1 cellular context compared by ENCODE assay signal in genomic region chr19:11693505-11694499, GRCh38.
TF ChIP-seq lines count a peak whose summit lies in the region.

No MANE protein-coding gene starts in this region.

TF ChIP-seq in K562, 482 proteins besides CTCF, POLR2A, EP300 and RAD21 (continued from another document and continues in another):
- no peak for TF ChIP-seq DEAF1 (CRISPR knock-in tag; IDR thresholded peaks at IDR 0.05)
- peak; percentile 53; the same call in 1 of the 2 replicates for TF ChIP-seq EHMT2 (IDR thresholded peaks at IDR 0.05)
- TF ChIP-seq PCBP1 (IDR thresholded peaks at IDR 0.05; ENCODE audit: low read depth, low read length, poor library complexity, severe bottlenecking), result no peak
- TF ChIP-seq TRIM24 (IDR thresholded peaks at IDR 0.05), result peak; percentile 71 to 74
- no peak for TF ChIP-seq E2F8 (IDR thresholded peaks at IDR 0.05; ENCODE audit: low read depth, partially characterized antibody)
- TF ChIP-seq CEBPB (tag; IDR thresholded peaks at IDR 0.05), result peak; percentile 92
- TF ChIP-seq TBP (optimal IDR thresholded peaks at IDR 0.05; ENCODE audit: low read depth, low read length), result peak; percentile 37
- TF ChIP-seq DACH1 (IDR thresholded peaks at IDR 0.05; ENCODE audit: partially characterized antibody), result peak; percentile 32
- no peak for TF ChIP-seq E2F3 (CRISPR knock-in tag; IDR thresholded peaks at IDR 0.05)
- TF ChIP-seq PHB (CRISPR knock-in tag; IDR thresholded peaks at IDR 0.05), result no peak
- TF ChIP-seq PML (IDR thresholded peaks at IDR 0.05; ENCODE audit: low read length), result peak; percentile 5; the same call in 1 of the 2 replicates
- TF ChIP-seq, protein P1, sequence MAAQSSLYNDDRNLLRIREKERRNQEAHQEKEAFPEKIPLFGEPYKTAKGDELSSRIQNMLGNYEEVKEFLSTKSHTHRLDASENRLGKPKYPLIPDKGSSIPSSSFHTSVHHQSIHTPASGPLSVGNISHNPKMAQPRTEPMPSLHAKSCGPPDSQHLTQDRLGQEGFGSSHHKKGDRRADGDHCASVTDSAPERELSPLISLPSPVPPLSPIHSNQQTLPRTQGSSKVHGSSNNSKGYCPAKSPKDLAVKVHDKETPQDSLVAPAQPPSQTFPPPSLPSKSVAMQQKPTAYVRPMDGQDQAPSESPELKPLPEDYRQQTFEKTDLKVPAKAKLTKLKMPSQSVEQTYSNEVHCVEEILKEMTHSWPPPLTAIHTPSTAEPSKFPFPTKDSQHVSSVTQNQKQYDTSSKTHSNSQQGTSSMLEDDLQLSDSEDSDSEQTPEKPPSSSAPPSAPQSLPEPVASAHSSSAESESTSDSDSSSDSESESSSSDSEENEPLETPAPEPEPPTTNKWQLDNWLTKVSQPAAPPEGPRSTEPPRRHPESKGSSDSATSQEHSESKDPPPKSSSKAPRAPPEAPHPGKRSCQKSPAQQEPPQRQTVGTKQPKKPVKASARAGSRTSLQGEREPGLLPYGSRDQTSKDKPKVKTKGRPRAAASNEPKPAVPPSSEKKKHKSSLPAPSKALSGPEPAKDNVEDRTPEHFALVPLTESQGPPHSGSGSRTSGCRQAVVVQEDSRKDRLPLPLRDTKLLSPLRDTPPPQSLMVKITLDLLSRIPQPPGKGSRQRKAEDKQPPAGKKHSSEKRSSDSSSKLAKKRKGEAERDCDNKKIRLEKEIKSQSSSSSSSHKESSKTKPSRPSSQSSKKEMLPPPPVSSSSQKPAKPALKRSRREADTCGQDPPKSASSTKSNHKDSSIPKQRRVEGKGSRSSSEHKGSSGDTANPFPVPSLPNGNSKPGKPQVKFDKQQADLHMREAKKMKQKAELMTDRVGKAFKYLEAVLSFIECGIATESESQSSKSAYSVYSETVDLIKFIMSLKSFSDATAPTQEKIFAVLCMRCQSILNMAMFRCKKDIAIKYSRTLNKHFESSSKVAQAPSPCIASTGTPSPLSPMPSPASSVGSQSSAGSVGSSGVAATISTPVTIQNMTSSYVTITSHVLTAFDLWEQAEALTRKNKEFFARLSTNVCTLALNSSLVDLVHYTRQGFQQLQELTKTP (IDR thresholded peaks at IDR 0.05; ENCODE audit: low read depth in 1 of 2, partially characterized antibody in 2 of 2), result peak in 1 of 2 experiments; percentile 25
- no peak for TF ChIP-seq ZNF274 (IDR thresholded peaks at IDR 0.05; ENCODE audit: borderline replicate concordance, low read depth, low read length)
- no peak for TF ChIP-seq GTF2A2 (tag; IDR thresholded peaks at IDR 0.05)
- TF ChIP-seq POLR2AphosphoS5 (IDR thresholded peaks at IDR 0.05; ENCODE audit: control insufficient read depth, insufficient read depth, low read depth, low read length), result 0 out of 2 replicates have a peak, but pooled peaks have one; percentile 29
- TF ChIP-seq, protein P2, sequence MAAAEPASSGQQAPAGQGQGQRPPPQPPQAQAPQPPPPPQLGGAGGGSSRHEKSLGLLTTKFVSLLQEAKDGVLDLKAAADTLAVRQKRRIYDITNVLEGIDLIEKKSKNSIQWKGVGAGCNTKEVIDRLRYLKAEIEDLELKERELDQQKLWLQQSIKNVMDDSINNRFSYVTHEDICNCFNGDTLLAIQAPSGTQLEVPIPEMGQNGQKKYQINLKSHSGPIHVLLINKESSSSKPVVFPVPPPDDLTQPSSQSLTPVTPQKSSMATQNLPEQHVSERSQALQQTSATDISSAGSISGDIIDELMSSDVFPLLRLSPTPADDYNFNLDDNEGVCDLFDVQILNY (CRISPR knock-in tag; IDR thresholded peaks at IDR 0.05), result no peak
- TF ChIP-seq, protein P3, sequence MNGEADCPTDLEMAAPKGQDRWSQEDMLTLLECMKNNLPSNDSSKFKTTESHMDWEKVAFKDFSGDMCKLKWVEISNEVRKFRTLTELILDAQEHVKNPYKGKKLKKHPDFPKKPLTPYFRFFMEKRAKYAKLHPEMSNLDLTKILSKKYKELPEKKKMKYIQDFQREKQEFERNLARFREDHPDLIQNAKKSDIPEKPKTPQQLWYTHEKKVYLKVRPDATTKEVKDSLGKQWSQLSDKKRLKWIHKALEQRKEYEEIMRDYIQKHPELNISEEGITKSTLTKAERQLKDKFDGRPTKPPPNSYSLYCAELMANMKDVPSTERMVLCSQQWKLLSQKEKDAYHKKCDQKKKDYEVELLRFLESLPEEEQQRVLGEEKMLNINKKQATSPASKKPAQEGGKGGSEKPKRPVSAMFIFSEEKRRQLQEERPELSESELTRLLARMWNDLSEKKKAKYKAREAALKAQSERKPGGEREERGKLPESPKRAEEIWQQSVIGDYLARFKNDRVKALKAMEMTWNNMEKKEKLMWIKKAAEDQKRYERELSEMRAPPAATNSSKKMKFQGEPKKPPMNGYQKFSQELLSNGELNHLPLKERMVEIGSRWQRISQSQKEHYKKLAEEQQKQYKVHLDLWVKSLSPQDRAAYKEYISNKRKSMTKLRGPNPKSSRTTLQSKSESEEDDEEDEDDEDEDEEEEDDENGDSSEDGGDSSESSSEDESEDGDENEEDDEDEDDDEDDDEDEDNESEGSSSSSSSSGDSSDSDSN (IDR thresholded peaks at IDR 0.05; ENCODE audit: borderline replicate concordance in 1 of 2, low read depth in 2 of 2, low read length in 2 of 2), result no peak
- no peak for TF ChIP-seq ZBTB9 (CRISPR knock-in tag; IDR thresholded peaks at IDR 0.05)
- TF ChIP-seq, protein P4, sequence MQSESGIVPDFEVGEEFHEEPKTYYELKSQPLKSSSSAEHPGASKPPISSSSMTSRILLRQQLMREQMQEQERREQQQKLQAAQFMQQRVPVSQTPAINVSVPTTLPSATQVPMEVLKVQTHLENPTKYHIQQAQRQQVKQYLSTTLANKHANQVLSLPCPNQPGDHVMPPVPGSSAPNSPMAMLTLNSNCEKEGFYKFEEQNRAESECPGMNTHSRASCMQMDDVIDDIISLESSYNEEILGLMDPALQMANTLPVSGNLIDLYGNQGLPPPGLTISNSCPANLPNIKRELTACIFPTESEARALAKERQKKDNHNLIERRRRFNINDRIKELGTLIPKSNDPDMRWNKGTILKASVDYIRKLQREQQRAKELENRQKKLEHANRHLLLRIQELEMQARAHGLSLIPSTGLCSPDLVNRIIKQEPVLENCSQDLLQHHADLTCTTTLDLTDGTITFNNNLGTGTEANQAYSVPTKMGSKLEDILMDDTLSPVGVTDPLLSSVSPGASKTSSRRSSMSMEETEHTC (IDR thresholded peaks at IDR 0.05), result no peak
- TF ChIP-seq HSF4 (CRISPR knock-in tag; IDR thresholded peaks at IDR 0.05; ENCODE audit: borderline replicate concordance), result no peak
- no peak for TF ChIP-seq ZFP30 (CRISPR knock-in tag; IDR thresholded peaks at IDR 0.05; ENCODE audit: borderline replicate concordance)
- TF ChIP-seq NR2C2 (CRISPR knock-in tag; IDR thresholded peaks at IDR 0.05), result no peak
- no peak for TF ChIP-seq NR2C2 (tag; IDR thresholded peaks at IDR 0.05)
- no peak for TF ChIP-seq LCOR (CRISPR knock-in tag; IDR thresholded peaks at IDR 0.05)
- peak; percentile 76 for TF ChIP-seq CEBPG (CRISPR knock-in tag; IDR thresholded peaks at IDR 0.05)
- TF ChIP-seq CEBPG (tag; conservative IDR thresholded peaks at IDR 0.05 in 1 of 2, IDR thresholded peaks at IDR 0.05 in 1 of 2), result peak in 1 of 2 experiments; percentile 49; a peak in 1 of 4 replicates
- TF ChIP-seq RBM25 (IDR thresholded peaks at IDR 0.05; ENCODE audit: low read depth, low read length, severe bottlenecking), result peak; percentile 12
- TF ChIP-seq ATF1 (CRISPR knock-in tag; IDR thresholded peaks at IDR 0.05), result no peak
- TF ChIP-seq ATF1 (tag; IDR thresholded peaks at IDR 0.05), result no peak
- TF ChIP-seq RBBP5 (IDR thresholded peaks at IDR 0.05; ENCODE audit: borderline replicate concordance, insufficient read depth, low read length, poor library complexity, severe bottlenecking), result no peak
- no peak for TF ChIP-seq NFIC (IDR thresholded peaks at IDR 0.05)
- TF ChIP-seq, protein P5, sequence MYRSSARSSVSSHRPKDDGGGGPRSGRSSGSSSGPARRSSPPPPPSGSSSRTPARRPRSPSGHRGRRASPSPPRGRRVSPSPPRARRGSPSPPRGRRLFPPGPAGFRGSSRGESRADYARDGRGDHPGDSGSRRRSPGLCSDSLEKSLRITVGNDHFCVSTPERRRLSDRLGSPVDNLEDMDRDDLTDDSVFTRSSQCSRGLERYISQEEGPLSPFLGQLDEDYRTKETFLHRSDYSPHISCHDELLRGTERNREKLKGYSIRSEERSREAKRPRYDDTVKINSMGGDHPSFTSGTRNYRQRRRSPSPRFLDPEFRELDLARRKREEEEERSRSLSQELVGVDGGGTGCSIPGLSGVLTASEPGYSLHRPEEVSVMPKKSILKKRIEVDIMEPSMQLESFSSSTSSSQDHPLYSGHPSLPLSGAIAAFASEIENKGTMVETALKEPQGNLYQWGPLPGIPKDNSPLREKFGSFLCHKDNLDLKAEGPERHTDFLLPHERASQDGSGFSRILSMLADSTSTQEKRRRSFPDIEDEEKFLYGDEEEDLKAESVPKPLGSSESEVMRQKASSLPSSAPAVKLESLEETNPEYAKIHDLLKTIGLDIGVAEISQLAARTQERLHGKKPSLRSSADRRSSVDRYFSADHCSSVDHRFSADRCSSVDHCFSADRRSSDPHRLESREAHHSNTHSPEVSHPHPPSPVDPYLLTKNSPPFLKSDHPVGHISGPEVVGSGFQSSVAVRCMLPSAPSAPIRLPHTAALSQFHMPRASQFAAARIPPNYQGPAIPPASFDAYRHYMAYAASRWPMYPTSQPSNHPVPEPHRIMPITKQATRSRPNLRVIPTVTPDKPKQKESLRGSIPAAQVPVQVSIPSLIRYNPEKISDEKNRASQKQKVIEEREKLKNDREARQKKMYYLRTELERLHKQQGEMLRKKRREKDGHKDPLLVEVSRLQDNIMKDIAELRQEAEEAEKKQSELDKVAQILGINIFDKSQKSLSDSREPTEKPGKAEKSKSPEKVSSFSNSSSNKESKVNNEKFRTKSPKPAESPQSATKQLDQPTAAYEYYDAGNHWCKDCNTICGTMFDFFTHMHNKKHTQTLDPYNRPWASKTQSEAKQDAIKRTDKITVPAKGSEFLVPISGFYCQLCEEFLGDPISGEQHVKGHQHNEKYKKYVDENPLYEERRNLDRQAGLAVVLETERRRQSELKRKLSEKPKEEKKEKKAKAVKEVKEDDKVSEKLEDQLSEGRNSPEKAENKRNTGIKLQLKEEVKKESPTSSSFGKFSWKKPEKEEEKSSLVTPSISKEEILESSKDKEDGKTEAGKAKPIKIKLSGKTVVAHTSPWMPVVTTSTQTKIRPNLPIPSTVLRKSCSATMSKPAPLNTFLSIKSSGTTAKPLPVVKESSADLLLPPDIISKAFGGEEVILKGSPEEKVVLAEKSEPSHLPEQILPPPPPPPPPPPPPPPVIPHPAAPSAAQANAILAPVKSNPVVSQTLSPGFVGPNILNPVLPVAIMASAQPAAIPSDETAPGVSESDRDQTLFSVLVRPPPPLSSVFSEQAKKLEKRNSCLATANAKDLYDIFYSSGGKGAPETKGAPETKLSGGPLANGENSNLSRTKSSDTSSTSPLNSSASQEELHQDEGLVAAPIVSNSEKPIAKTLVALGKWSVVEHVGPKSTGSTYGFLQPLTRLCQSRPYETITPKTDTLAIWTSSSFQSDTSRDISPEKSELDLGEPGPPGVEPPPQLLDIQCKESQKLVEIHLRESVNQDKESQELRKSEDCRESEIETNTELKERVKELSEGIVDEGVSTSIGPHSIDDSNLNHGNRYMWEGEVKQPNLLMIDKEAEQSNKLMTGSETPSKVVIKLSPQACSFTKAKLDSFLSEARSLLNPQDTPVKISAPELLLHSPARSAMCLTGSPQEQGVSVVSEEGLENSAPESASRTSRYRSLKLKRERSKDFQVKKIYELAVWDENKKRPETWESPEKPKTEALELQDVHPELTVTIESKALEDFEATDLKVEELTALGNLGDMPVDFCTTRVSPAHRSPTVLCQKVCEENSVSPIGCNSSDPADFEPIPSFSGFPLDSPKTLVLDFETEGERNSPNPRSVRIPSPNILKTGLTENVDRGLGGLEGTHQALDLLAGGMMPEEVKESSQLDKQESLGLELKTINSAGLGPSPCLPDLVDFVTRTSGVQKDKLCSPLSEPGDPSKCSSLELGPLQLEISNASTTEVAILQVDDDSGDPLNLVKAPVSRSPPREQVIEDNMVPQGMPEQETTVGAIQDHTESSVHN (IDR thresholded peaks at IDR 0.05; ENCODE audit: borderline replicate concordance in 1 of 2, low read depth in 1 of 2), result no peak
- TF ChIP-seq ZNF717 (CRISPR knock-in tag; IDR thresholded peaks at IDR 0.05), result no peak
- TF ChIP-seq BMI1 (IDR thresholded peaks at IDR 0.05; ENCODE audit: low read length), result no peak
- TF ChIP-seq ZNF431 (CRISPR knock-in tag; IDR thresholded peaks at IDR 0.05), result peak; percentile 97
